11 cellular contexts compared by ENCODE assay signal in genomic region chr21:36149788-36150187, GRCh38. TPM values are rescaled to one million over a fixed set of nuclear protein-coding genes. Genes with fewer than 3 reads are reported as not detected.
DNase-seq lines count a peak whose midpoint lies in the region; ATAC-seq and TF ChIP-seq lines count a peak whose summit lies in the region.
"Had no signal": no experiment of that assay in that cellular context is flagged by ENCODE, and none has a peak within 500 bp of the region (broad histone marks: within the 10 kb centered on the region; RNA-seq: fewer than 3 reads in every experiment).

No MANE protein-coding gene starts in this region.

- H4K20me1 ChIP-seq in Loucy (ENCODE audit: insufficient read depth, low read length, poor library complexity, severe bottlenecking) = no peaks in the 10 kb centered on the region

- H3K27me3 Mint-ChIP-seq in CD4-positive, alpha-beta T cell = no peaks in the 10 kb centered on the region
- no peaks in the 10 kb centered on the region for H3K27me3 Mint-ChIP-seq in dendritic cell treated with granulocyte-macrophage colony-stimulating factor and Interleukin-4, amounts not matched to agents 40 ng/mL and 50 ng/mL, for 4 days

- H3K4me3 ChIP-seq in Loucy (ENCODE audit: low read length, poor library complexity, severe bottlenecking) = peak overlapping the region; percentile 39

- DNase-seq in CD4-positive, alpha-beta T cell = no peak
- DNase-seq in posterior vena cava (ENCODE audit: low spot score) (peak; percentile 47), DMS153 (lab: John Stamatoyannopoulos, UW) (no peak), putamen (ENCODE audit: low spot score) (no peak)
- DNase-seq: activated CD4-positive, CD25-positive, alpha-beta regulatory T cell; H7; left colon had no signal

- H3K36me3 Mint-ChIP-seq in CD4-positive, alpha-beta T cell (ENCODE audit: low read depth) = no peaks in the 10 kb centered on the region
- H3K36me3 Mint-ChIP-seq in dendritic cell treated with granulocyte-macrophage colony-stimulating factor and Interleukin-4, amounts not matched to agents 40 ng/mL and 50 ng/mL, for 4 days (ENCODE audit: low read depth) = peaks cover 20% of the 10 kb centered on the region

- POLR2A ChIA-PET in CD4-positive, alpha-beta T cell (lab: Charles Lee) = interaction anchor here (0.9 to 1.3 kb wide), 4 partner anchors 14 to 148 kb away, joined by 3 to 5 read pairs (median 3); no protein-coding TSS in a partner anchor

- no peak overlapping the region for H3K27ac ChIP-seq in CD4-positive, alpha-beta T cell (ENCODE audit: low read depth, low read length)

- ATAC-seq in CD4-positive, alpha-beta T cell (ENCODE audit: poor library complexity) = no peak
- ATAC-seq in GM21737 (IDR thresholded peaks at IDR 0.05; ENCODE audit: unreplicated experiment) (no peak), HG03135 (IDR thresholded peaks at IDR 0.05; ENCODE audit: unreplicated experiment) (no peak)

- H2AFZ ChIP-seq in Loucy (ENCODE audit: low read length) = peak overlapping the region; percentile 93

- H3K9me2 ChIP-seq in Loucy (replicated peaks; ENCODE audit: low read depth, low read length) = no peaks in the 10 kb centered on the region

- H3K36me3 ChIP-seq in Loucy (ENCODE audit: insufficient read depth, low read length) = no peaks in the 10 kb centered on the region

- H3K9me3 ChIP-seq in CD4-positive, alpha-beta T cell (ENCODE audit: control insufficient read depth, low read length) = no peaks in the 10 kb centered on the region
- H3K9me3 ChIP-seq in Loucy (ENCODE audit: insufficient read depth, low read depth, low read length) = no peaks in the 10 kb centered on the region

- peaks cover 14% of the 10 kb centered on the region for H3K4me1 ChIP-seq in Loucy (ENCODE audit: insufficient read depth, low read length, poor library complexity, severe bottlenecking)

- TF ChIP-seq CTCF in CD4-positive, alpha-beta T cell (IDR thresholded peaks at IDR 0.05) = no peak
- TF ChIP-seq CTCF in Loucy (conservative IDR thresholded peaks at IDR 0.05; ENCODE audit: low read length) = no peak

- CTCF ChIA-PET in CD4-positive, alpha-beta T cell (lab: Charles Lee) = interaction anchor here (0.8 to 2.3 kb wide), 2 partner anchors 8 to 25 kb away, joined by 3 to 10 read pairs; no protein-coding TSS in a partner anchor

- no peaks in the 10 kb centered on the region for H3K27me3 ChIP-seq in CD4-positive, alpha-beta T cell (ENCODE audit: control insufficient read depth, insufficient read depth, low read length)
- H3K27me3 ChIP-seq in Loucy (ENCODE audit: insufficient read depth, low read length, poor library complexity, severe bottlenecking) = no peaks in the 10 kb centered on the region

- no peaks in the 10 kb centered on the region for H3F3A ChIP-seq in Loucy (ENCODE audit: low read depth)

- intact Hi-C loops in CD4-positive, alpha-beta T cell (cut with DNase I, micrococcal nuclease) = loop anchor here in 1 of 2 experiments (5.0 to 10.0 kb wide), 2 partner anchors 38 to 445 kb away; no protein-coding TSS in a partner anchor
- intact Hi-C loops in dendritic cell treated with granulocyte-macrophage colony-stimulating factor and Interleukin-4, amounts not matched to agents 40 ng/mL and 50 ng/mL, for 4 days (cut with micrococcal nuclease) = loop anchor here (2.0 to 10.0 kb wide), 3 partner anchors 15 to 925 kb away; partner anchors contain the start of genes CBR3, MORC3, PIGP and TTC3
- intact Hi-C loops in posterior vena cava (cut with DNase I) = no loop called here

- no peaks in the 10 kb centered on the region for H3K79me2 ChIP-seq in Loucy (ENCODE audit: insufficient read depth, low read length)

- peak overlapping the region; percentile 74 for H3K4me2 ChIP-seq in Loucy (ENCODE audit: low read depth, low read length, poor library complexity, severe bottlenecking)

- H3K4me1 Mint-ChIP-seq in CD4-positive, alpha-beta T cell (ENCODE audit: low read depth) = peaks cover 51% of the 10 kb centered on the region
- peaks cover 35% of the 10 kb centered on the region for H3K4me1 Mint-ChIP-seq in dendritic cell treated with granulocyte-macrophage colony-stimulating factor and Interleukin-4, amounts not matched to agents 40 ng/mL and 50 ng/mL, for 4 days (ENCODE audit: low read depth)

- H3K4me3 Mint-ChIP-seq in CD4-positive, alpha-beta T cell = no peak overlapping the region
- peak overlapping the region; percentile 56 for H3K4me3 Mint-ChIP-seq in dendritic cell treated with granulocyte-macrophage colony-stimulating factor and Interleukin-4, amounts not matched to agents 40 ng/mL and 50 ng/mL, for 4 days

- no peaks in the 10 kb centered on the region for H3K9me3 Mint-ChIP-seq in CD4-positive, alpha-beta T cell
- H3K9me3 Mint-ChIP-seq in dendritic cell treated with granulocyte-macrophage colony-stimulating factor and Interleukin-4, amounts not matched to agents 40 ng/mL and 50 ng/mL, for 4 days = no peaks in the 10 kb centered on the region

- peak overlapping the region; percentile 62 for H3K9ac ChIP-seq in Loucy (ENCODE audit: low read depth, low read length, poor library complexity, severe bottlenecking)

- H3K27ac Mint-ChIP-seq in CD4-positive, alpha-beta T cell = peak overlapping the region; percentile 82
- H3K27ac Mint-ChIP-seq in dendritic cell treated with granulocyte-macrophage colony-stimulating factor and Interleukin-4, amounts not matched to agents 40 ng/mL and 50 ng/mL, for 4 days = peak overlapping the region; percentile 90

RNA-seq across cellular contexts. Expression of gene DOP1B, which starts 6.8 kb away (rescaled TPM):
- 10 to 100 TPM; 11.0 to 12.7 TPM for total RNA-seq in CD4-positive, alpha-beta T cell
- total RNA-seq in posterior vena cava = 10 to 100 TPM; 12.4 to 17.2 TPM

RNA-seq across cellular contexts. Expression of gene CBR3, which starts 14.9 kb away (rescaled TPM):
- total RNA-seq in CD4-positive, alpha-beta T cell = 1 to 10 TPM; 2.6 to 3.0 TPM
- 10 to 100 TPM; 12.2 to 12.5 TPM for total RNA-seq in posterior vena cava
